ENCODE assay signal across 9 cellular contexts in the genomic region with DNA sequence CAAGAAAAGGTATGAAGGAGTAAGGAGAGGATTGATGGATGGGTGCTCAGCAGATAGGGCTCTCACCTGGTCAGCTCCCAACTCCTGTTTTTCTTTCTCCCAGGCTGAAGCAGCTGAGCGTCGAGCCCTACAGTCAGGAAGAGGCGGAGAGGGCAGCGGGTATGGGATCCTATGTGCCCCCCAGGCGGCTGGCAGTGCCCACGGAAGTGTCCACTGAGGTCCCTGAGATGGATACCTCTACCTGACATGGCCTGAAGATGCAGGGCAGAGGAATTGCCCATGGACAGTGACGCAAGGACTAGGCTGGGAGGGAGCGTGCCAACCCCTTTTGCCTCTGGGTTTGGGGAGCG. TPM values are rescaled to one million over a fixed set of nuclear protein-coding genes. Genes with fewer than 3 reads are reported as not detected.
DNase-seq lines count a peak whose midpoint lies in the region; ATAC-seq and TF ChIP-seq lines count a peak whose summit lies in the region.
"Had no signal": no experiment of that assay in that cellular context is flagged by ENCODE, and none has a peak within 500 bp of the region (broad histone marks: within the 10 kb centered on the region; RNA-seq: fewer than 3 reads in every experiment).

No MANE protein-coding gene starts in this region.

- no peak for TF ChIP-seq CTCF in Caco-2 (IDR thresholded peaks at IDR 0.05; ENCODE audit: insufficient read depth in 1 of 2, low read depth in 1 of 2, low read length in 1 of 2, severe bottlenecking in 1 of 2, unreplicated experiment in 1 of 2)
- TF ChIP-seq CTCF in RWPE1 (conservative IDR thresholded peaks at IDR 0.05; ENCODE audit: low read depth), result no peak
- no peak for TF ChIP-seq CTCF in esophagus squamous epithelium (IDR thresholded peaks at IDR 0.05)
- TF ChIP-seq CTCF in ovary (IDR thresholded peaks at IDR 0.05), result no peak

- H3K27me3 Mint-ChIP-seq in Caco-2 (ENCODE audit: insufficient read depth, unreplicated experiment), result no peaks in the 10 kb centered on the region

- H3K9me3 ChIP-seq in Caco-2 (no peaks in the 10 kb centered on the region), esophagus squamous epithelium (no peaks in the 10 kb centered on the region), ovary (no peaks in the 10 kb centered on the region)

- peak overlapping the region; percentile 84 for H3K27ac Mint-ChIP-seq in Caco-2 (ENCODE audit: unreplicated experiment)

- H3K27me3 ChIP-seq in Caco-2 (replicated peaks; ENCODE audit: control insufficient read depth, insufficient read depth, low read length) (no peaks in the 10 kb centered on the region), esophagus squamous epithelium (no peaks in the 10 kb centered on the region), ovary (no peaks in the 10 kb centered on the region)

- H3K27ac ChIP-seq in RWPE1, result peak overlapping the region; percentile 55
- peak overlapping the region; percentile 86 to 92 (median 88) for H3K27ac ChIP-seq in esophagus squamous epithelium
- H3K27ac ChIP-seq in ovary, result peak overlapping the region in 1 of 2 donors; percentile 76

- ATAC-seq in GM19351 (IDR thresholded peaks at IDR 0.05; ENCODE audit: unreplicated experiment), result no peak

- no peaks in the 10 kb centered on the region for H3K9me3 Mint-ChIP-seq in Caco-2 (ENCODE audit: unreplicated experiment)

- no peak for TF ChIP-seq EP300 in ovary (IDR thresholded peaks at IDR 0.05)

- H3K4me1 ChIP-seq in Caco-2 (no peaks in the 10 kb centered on the region), esophagus squamous epithelium (peaks cover 8 to 24% (median 17%) of the 10 kb centered on the region in 3 donors), ovary (ENCODE audit: insufficient read depth) (peaks cover 6% of the 10 kb centered on the region)

- H3K4me1 Mint-ChIP-seq in Caco-2 (ENCODE audit: low read depth, unreplicated experiment), result no peaks in the 10 kb centered on the region

- intact Hi-C loops in Caco-2 (cut with micrococcal nuclease; ENCODE audit: unreplicated experiment) (no loop called here), esophagus squamous epithelium (cut with DNase I) (no loop called here), ovary (cut with DNase I) (no loop called here)

- H3K4me3 ChIP-seq in Caco-2 (ENCODE audit: low read depth, low read length) (peak overlapping the region; percentile 81), esophagus squamous epithelium (peak overlapping the region; percentile 79 to 98 (median 90)), ovary (peak overlapping the region; percentile 91)

- peak overlapping the region; percentile 79 for H3K4me3 Mint-ChIP-seq in Caco-2 (ENCODE audit: unreplicated experiment)

- peaks cover 9% of the 10 kb centered on the region for H3K36me3 Mint-ChIP-seq in Caco-2 (ENCODE audit: insufficient read depth, unreplicated experiment)

- POLR2A ChIA-PET in Caco-2 (lab: Charles Lee) (interaction anchor here (0.6 to 1.8 kb wide), 4 partner anchors 26 to 539 kb away, joined by 4 to 15 read pairs (median 7); a partner anchor contains a TSS), RWPE1 (lab: Yijun Ruan, JAX; ENCODE audit: low non-redundant PET) (no interaction called here)

- TF ChIP-seq POLR2A in esophagus squamous epithelium (IDR thresholded peaks at IDR 0.05) (no peak), ovary (IDR thresholded peaks at IDR 0.05) (no peak)

- H3K36me3 ChIP-seq in Caco-2 (ENCODE audit: control insufficient read depth, insufficient read depth, low read length), result no peaks in the 10 kb centered on the region
- H3K36me3 ChIP-seq in esophagus squamous epithelium, result peaks cover 0 to 14% (median 0%) of the 10 kb centered on the region in 3 donors
- H3K36me3 ChIP-seq in ovary, result no peaks in the 10 kb centered on the region

- no TSS peak for BruUV-seq in Caco-2 (replicated peaks; lab: Mats Ljungman, UMichigan)

- 44 to 49% methylated on average over 7 to 8 of the region's 9 CpGs for WGBS in esophagus squamous epithelium, 2 donors
- WGBS in ovary, 3 donors, result 57 to 65% (median 62%) methylated on average over 9 of the region's 9 CpGs

- DNase-seq in Caco-2, result no peak
- DNase-seq in RWPE1 (ENCODE audit: low spot score), result no peak
- DNase-seq in esophagus squamous epithelium (lab: John Stamatoyannopoulos, UW), result no peak
- no peak for DNase-seq in ovary
- DNase-seq in ecto neural progenitor cell (ENCODE audit: low spot score), result no peak
- DNase-seq in NCI-H2081 treated with DMSO at 0.1 percent for 48 hours (lab: John Stamatoyannopoulos, UW), result no peak
- DNase-seq in HK-2 (ENCODE audit: unreplicated experiment), result no peak

- CTCF ChIA-PET in Caco-2 (lab: Charles Lee), result interaction anchor here (0.8 to 2.1 kb wide), 9 partner anchors 8 to 135 kb away, joined by 3 to 58 read pairs (median 6); a partner anchor contains a TSS
- CTCF ChIA-PET in RWPE1 (lab: Yijun Ruan, JAX), result interaction anchor here (0.7 to 1.6 kb wide), 9 partner anchors 9 to 163 kb away, joined by 3 to 15 read pairs (median 4); a partner anchor contains a TSS

RNA-seq across cellular contexts. Expression of a gene that starts 0.7 kb away (rescaled TPM):
- 50.0 and 50.8 TPM in 2 replicates for total RNA-seq in Caco-2 (2022)
- 10 to 100 TPM; 19.2 to 45.6 (median 24.7) TPM for total RNA-seq in esophagus squamous epithelium
- total RNA-seq in ovary, result 10 to 100 TPM; 17.8 to 62.5 (median 40.1) TPM
- 10 to 100 TPM in 1 of 2 donors, 1 to 10 TPM in 1; 1.8 to 36.5 TPM for polyA plus RNA-seq in ovary

RNA-seq across cellular contexts. Expression of a gene that starts 1.2 kb away (rescaled TPM):
- total RNA-seq in Caco-2 (2022), result 0.45 TPM in 1 of 2 replicates, not detected in the other
- not detected for total RNA-seq in esophagus squamous epithelium
- total RNA-seq in ovary, result not detected
- under 1 TPM in 1 of 2 donors, not detected in 1; 0.54 TPM for polyA plus RNA-seq in ovary
- total RNA-seq: T-helper 1 cell treated with Interleukin-12 subunit alpha and Interleukin-12 subunit beta and Interleukin-4 antibody, amounts not matched to agents 30 ng/mL and 1 ng/mL, for 36 hours had no signal

RNA-seq across cellular contexts. Expression of a gene that starts 1.7 kb away (rescaled TPM):
- total RNA-seq in Caco-2 (2022) (not detected in 2 replicates), esophagus squamous epithelium (not detected), ovary (not detected)
- polyA plus RNA-seq in ovary, result not detected
- total RNA-seq: T-helper 1 cell treated with Interleukin-12 subunit alpha and Interleukin-12 subunit beta and Interleukin-4 antibody, amounts not matched to agents 30 ng/mL and 1 ng/mL, for 36 hours had no signal

RNA-seq across cellular contexts. Expression of a gene that starts 6.8 kb away (rescaled TPM):
- total RNA-seq in Caco-2 (2022) (15.6 and 16.1 TPM in 2 replicates), esophagus squamous epithelium (10 to 100 TPM; 17.8 to 43.3 (median 25.9) TPM), ovary (10 to 100 TPM in 1 of 7 donors, 1 to 10 TPM in 6; 2.9 to 16.8 (median 6.3) TPM)
- 1 to 10 TPM in 1 of 2 donors, under 1 TPM in 1; 0.73 to 1.7 TPM for polyA plus RNA-seq in ovary

RNA-seq across cellular contexts. Expression of a gene that starts 11.6 kb away (rescaled TPM):
- total RNA-seq in Caco-2 (2022) (0.12 and 0.16 TPM in 2 replicates), esophagus squamous epithelium (1 to 10 TPM in 2 of 4 donors, under 1 TPM in 2; 0.23 to 5.1 (median 2.0) TPM), ovary (1 to 10 TPM in 6 of 7 donors, under 1 TPM in 1; 0.91 to 4.9 (median 2.1) TPM)
- polyA plus RNA-seq in ovary, result 1 to 10 TPM; 1.6 to 3.0 TPM
- total RNA-seq: T-helper 1 cell treated with Interleukin-12 subunit alpha and Interleukin-12 subunit beta and Interleukin-4 antibody, amounts not matched to agents 30 ng/mL and 1 ng/mL, for 36 hours had no signal
